29 cellular contexts compared by ENCODE assay signal in genomic region chr2:138610201-138610945, GRCh38.
"Had no signal": no experiment of that assay in that cellular context is flagged by ENCODE, and none has a peak within 500 bp of the region (broad histone marks: within the 10 kb centered on the region; RNA-seq: fewer than 3 reads in every experiment).

No MANE protein-coding gene starts in this region.

- H3K27ac ChIP-seq: body of pancreas, epithelial cell of prostate, foreskin keratinocyte, gastrocnemius medialis had no signal

- H3K4me3 ChIP-seq: body of pancreas, gastrocnemius medialis had no signal

- DNase-seq: activated CD4-positive, alpha-beta memory T cell treated with anti-CD3 and anti-CD28 coated beads for 36 hours; activated CD4-positive, alpha-beta T cell treated with anti-CD3 and anti-CD28 coated beads for 36 hours; activated CD4-positive, alpha-beta T cell treated with anti-CD3 and anti-CD28 coated beads, Interleukin-2, amount 10 ng/mL, durations not matched to agents 24 days and 14 days; activated CD4-positive, CD25-positive, alpha-beta regulatory T cell; activated CD4-positive, CD25-positive, alpha-beta regulatory T cell treated with anti-CD3 and anti-CD28 coated beads, Interleukin-2, amount 50 U/mL, for 72 hours; activated CD8-positive, alpha-beta memory T cell treated with anti-CD3 and anti-CD28 coated beads, Interleukin-2, amount 50 U/mL, for 48 hours; activated effector memory CD4-positive, alpha-beta T cell treated with Interleukin-2 at 50 U/mL for 16 hours; activated gamma-delta T cell treated with Interleukin-2 at 50 U/mL for 16 hours; activated naive CD4-positive, alpha-beta T cell treated with anti-CD3 and anti-CD28 coated beads, Interleukin-2, amount 50 U/mL, for 16 hours; activated naive CD4-positive, alpha-beta T cell treated with Interleukin-2 at 50 U/mL for 16 hours; activated T-cell treated with anti-CD3 and anti-CD28 coated beads, Interleukin-2, amount 50 U/mL, for 4 hours; amniotic stem cell; anterior cingulate cortex; body of pancreas; cortex of kidney; dermis blood vessel endothelial cell; effector CD4-positive, alpha-beta T cell; foreskin keratinocyte; gastrocnemius medialis; glutamatergic neuron; T-helper 1 cell; T-helper 17 cell; T1000 had no signal

- ATAC-seq: activated CD4-positive, alpha-beta T cell treated with anti-CD3 and anti-CD28 coated beads for 36 hours; activated T-cell treated with anti-CD3 and anti-CD28 coated beads, Interleukin-2, amount 50 U/mL, for 4 hours; activated T-helper 17 cell treated with anti-CD3 and anti-CD28 coated beads, Interleukin-2, amount 50 U/mL, for 72 hours; body of pancreas; foreskin keratinocyte; gastrocnemius medialis; T-helper 17 cell had no signal

- H3K4me1 ChIP-seq: body of pancreas, gastrocnemius medialis had no signal

- H3K27me3 ChIP-seq: body of pancreas, foreskin keratinocyte, gastrocnemius medialis had no signal

- FAIRE-seq: astrocyte, colon, endometrium, endothelial cell of umbilical vein had no signal

- H3K9me3 ChIP-seq: body of pancreas, gastrocnemius medialis had no signal

- H3K36me3 ChIP-seq: gastrocnemius medialis had no signal
